Comparison of ENCODE assay signal across 1 cellular context in genomic region chr5:88740604-88741003, GRCh38.
TF ChIP-seq lines count a peak whose summit lies in the region.

No MANE protein-coding gene starts in this region.

TF ChIP-seq in GM12878, 131 proteins besides CTCF, POLR2A, EP300 and RAD21 (continued from another document):
- TF ChIP-seq CHD2 (IDR thresholded peaks at IDR 0.05; ENCODE audit: borderline replicate concordance, low read depth, low read length) (no peak), ZNF592 (IDR thresholded peaks at IDR 0.05) (no peak), IRF3 (IDR thresholded peaks at IDR 0.05) (no peak), RUNX3 (IDR thresholded peaks at IDR 0.05; ENCODE audit: low read length) (0 out of 2 replicates have a peak, but pooled peaks have one; percentile 24)
- TF ChIP-seq, protein P1, sequence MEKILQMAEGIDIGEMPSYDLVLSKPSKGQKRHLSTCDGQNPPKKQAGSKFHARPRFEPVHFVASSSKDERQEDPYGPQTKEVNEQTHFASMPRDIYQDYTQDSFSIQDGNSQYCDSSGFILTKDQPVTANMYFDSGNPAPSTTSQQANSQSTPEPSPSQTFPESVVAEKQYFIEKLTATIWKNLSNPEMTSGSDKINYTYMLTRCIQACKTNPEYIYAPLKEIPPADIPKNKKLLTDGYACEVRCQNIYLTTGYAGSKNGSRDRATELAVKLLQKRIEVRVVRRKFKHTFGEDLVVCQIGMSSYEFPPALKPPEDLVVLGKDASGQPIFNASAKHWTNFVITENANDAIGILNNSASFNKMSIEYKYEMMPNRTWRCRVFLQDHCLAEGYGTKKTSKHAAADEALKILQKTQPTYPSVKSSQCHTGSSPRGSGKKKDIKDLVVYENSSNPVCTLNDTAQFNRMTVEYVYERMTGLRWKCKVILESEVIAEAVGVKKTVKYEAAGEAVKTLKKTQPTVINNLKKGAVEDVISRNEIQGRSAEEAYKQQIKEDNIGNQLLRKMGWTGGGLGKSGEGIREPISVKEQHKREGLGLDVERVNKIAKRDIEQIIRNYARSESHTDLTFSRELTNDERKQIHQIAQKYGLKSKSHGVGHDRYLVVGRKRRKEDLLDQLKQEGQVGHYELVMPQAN (conservative IDR thresholded peaks at IDR 0.05) = no peak
